In genomic region chr12:84348582-84348981, GRCh38 we compare ENCODE assay signal across 28 cellular contexts.
"Had no signal": no experiment of that assay in that cellular context is flagged by ENCODE, and none has a peak within 500 bp of the region (broad histone marks: within the 10 kb centered on the region; RNA-seq: fewer than 3 reads in every experiment).

No MANE protein-coding gene starts in this region.

- DNase-seq: heart right ventricle; kidney; left colon; left lung; naive thymus-derived CD8-positive, alpha-beta T cell; occipital lobe; ovary; stimulated activated CD4-positive, alpha-beta T cell treated with anti-CD3 and anti-CD28 coated beads, Interleukin-12 subunit alpha, Interleukin-12 subunit beta, amount 100 ng/mL, for 4 hours; stimulated activated CD4-positive, alpha-beta T cell treated with anti-CD3 and anti-CD28 coated beads, Interleukin-15, amount 100 ng/mL, for 24 hours; stimulated activated CD4-positive, alpha-beta T cell treated with anti-CD3 and anti-CD28 coated beads, Interleukin-2, amount 100 ng/mL, for 24 hours; stimulated activated CD4-positive, alpha-beta T cell treated with anti-CD3 and anti-CD28 coated beads, Interleukin-4, amount 100 ng/mL, for 1 hour; stimulated activated naive CD4-positive, alpha-beta T cell; stomach; testis; thyroid gland; transverse colon; upper lobe of left lung had no signal

- H3K27ac ChIP-seq: heart right ventricle, hepatocyte, left lung, neutrophil, ovary, right atrium auricular region, skin epidermis, stomach, testis, thyroid gland, transverse colon, upper lobe of left lung, vagina had no signal

- H3K4me1 Mint-ChIP-seq: memory B cell; nephron; neural crest cell; stimulated activated effector memory CD8-positive, alpha-beta T cell treated with anti-CD3 and anti-CD28 coated beads, Interleukin-12 subunit alpha, Interleukin-12 subunit beta, amount 100 ng/mL, for 72 hours had no signal

- H3K4me3 ChIP-seq: heart right ventricle, hepatocyte, left lung, ovary, right atrium auricular region, skin epidermis, stomach, testis, thyroid gland, transverse colon, upper lobe of left lung, vagina had no signal

- ATAC-seq: heart right ventricle; left colon; left lung; naive thymus-derived CD8-positive, alpha-beta T cell; sciatic nerve; stimulated activated effector memory CD8-positive, alpha-beta T cell treated with anti-CD3 and anti-CD28 coated beads, Interleukin-12 subunit alpha, Interleukin-12 subunit beta, amount 100 ng/mL, for 72 hours had no signal

- H3K9me3 ChIP-seq: neutrophil, ovary, testis, thyroid gland, upper lobe of left lung, vagina had no signal

- H3K4me1 ChIP-seq: heart right ventricle, left lung, right atrium auricular region, stomach, testis, thyroid gland, transverse colon, upper lobe of left lung, vagina had no signal

- H3K27ac Mint-ChIP-seq: memory B cell; naive thymus-derived CD8-positive, alpha-beta T cell; nephron; progenitor cell of endocrine pancreas; stimulated activated effector memory CD8-positive, alpha-beta T cell treated with anti-CD3 and anti-CD28 coated beads, Interleukin-12 subunit alpha, Interleukin-12 subunit beta, amount 100 ng/mL, for 72 hours had no signal

- H3K27me3 Mint-ChIP-seq: memory B cell; naive thymus-derived CD8-positive, alpha-beta T cell; progenitor cell of endocrine pancreas had no signal

- H3K9me3 Mint-ChIP-seq: neural crest cell had no signal

- H3K36me3 Mint-ChIP-seq: memory B cell; naive thymus-derived CD8-positive, alpha-beta T cell; stimulated activated effector memory CD8-positive, alpha-beta T cell treated with anti-CD3 and anti-CD28 coated beads, Interleukin-12 subunit alpha, Interleukin-12 subunit beta, amount 100 ng/mL, for 72 hours had no signal

- H3K36me3 ChIP-seq: heart right ventricle, left lung, neutrophil, ovary, right atrium auricular region, stomach, thyroid gland, transverse colon, upper lobe of left lung, vagina had no signal

- H3K4me3 Mint-ChIP-seq: memory B cell; naive thymus-derived CD8-positive, alpha-beta T cell; nephron; neural crest cell; stimulated activated effector memory CD8-positive, alpha-beta T cell treated with anti-CD3 and anti-CD28 coated beads, Interleukin-12 subunit alpha, Interleukin-12 subunit beta, amount 100 ng/mL, for 72 hours had no signal

- H3K27me3 ChIP-seq: heart right ventricle, hepatocyte, left lung, neutrophil, ovary, right atrium auricular region, stomach, testis, thyroid gland, transverse colon, upper lobe of left lung, vagina had no signal
